In genomic region chr4:124111922-124112321, GRCh38 we compare ENCODE assay signal across 8 cellular contexts.
DNase-seq lines count a peak whose midpoint lies in the region; ATAC-seq, FAIRE-seq and TF ChIP-seq lines count a peak whose summit lies in the region.

No MANE protein-coding gene starts in this region.

- TF ChIP-seq RAD21 in SK-N-SH (IDR thresholded peaks at IDR 0.05; ENCODE audit: low read length), result peak; percentile 99

- no peak for TF ChIP-seq EP300 in SK-N-SH (IDR thresholded peaks at IDR 0.05; ENCODE audit: borderline replicate concordance in 1 of 2, low read depth in 1 of 2, low read length in 1 of 2)

- peaks cover 0 to 8% of the 10 kb centered on the region in 2 experiments; a peak in 2 of 4 replicates for H3K4me1 ChIP-seq in SK-N-SH (ENCODE audit: control insufficient read depth in 1 of 2, insufficient read depth in 2 of 2, low read depth in 1 of 2, low read length in 1 of 2)

- ATAC-seq in GM19035 (IDR thresholded peaks at IDR 0.05; ENCODE audit: unreplicated experiment) (peak; percentile 75), natural killer cell (no peak), left colon (no peak)

- no peaks in the 10 kb centered on the region for H3K36me3 Mint-ChIP-seq in natural killer cell

- no peaks in the 10 kb centered on the region for H3K9me3 Mint-ChIP-seq in natural killer cell

- H3K4me1 Mint-ChIP-seq in natural killer cell, result no peaks in the 10 kb centered on the region

- no peaks in the 10 kb centered on the region for H3K27me3 ChIP-seq in SK-N-SH (ENCODE audit: insufficient read depth)

- no peak overlapping the region; a peak in 1 of 4 replicates for H3K4me3 ChIP-seq in SK-N-SH (ENCODE audit: low read depth in 2 of 2, low read length in 1 of 2)

- no peak overlapping the region for H3K27ac Mint-ChIP-seq in natural killer cell

- H3K4me2 ChIP-seq in SK-N-SH, result no peak overlapping the region

- no peak for FAIRE-seq in frontal cortex (lab: Jason Lieb, UNC)

- 50% methylated on average over 2 of the region's 2 CpGs for WGBS in SK-N-SH (ENCODE audit: low lambda C conversion rate)

- intact Hi-C loops in natural killer cell (cut with micrococcal nuclease), result no loop called here
- intact Hi-C loops in left colon (cut with DNase I, micrococcal nuclease), result loop anchor here in 1 of 2 donors (10.0 kb wide), 1 partner anchor 717 kb away; the partner anchor contains the start of gene SPRY1

- DNase-seq in AG09319 (ENCODE audit: extremely low read depth, low read depth) (peak; percentile 34), LHCN-M2 (ENCODE audit: low read depth) (peak; percentile 85), SK-N-SH (peak; percentile 53), frontal cortex (ENCODE audit: low spot score in 2 of 2) (peak; percentile 2 to 6), pulmonary artery endothelial cell (ENCODE audit: low read depth, low spot score) (peak; percentile 68), natural killer cell (no peak), left colon (no peak)

- no peak overlapping the region for H3K4me3 Mint-ChIP-seq in natural killer cell

- no peaks in the 10 kb centered on the region for H4K20me1 ChIP-seq in SK-N-SH (ENCODE audit: insufficient read depth)

- TF ChIP-seq CTCF in AG09319 (IDR thresholded peaks at IDR 0.05; ENCODE audit: low read depth, low read length), result peak; percentile 58
- peak; percentile 85 for TF ChIP-seq CTCF in SK-N-SH (IDR thresholded peaks at IDR 0.05)
- TF ChIP-seq CTCF in natural killer cell (IDR thresholded peaks at IDR 0.05), result no peak

- no peak overlapping the region for H3K9ac ChIP-seq in SK-N-SH

- CTCF ChIA-PET in SK-N-SH (lab: Yijun Ruan, JAX), result interaction anchor here (0.8 to 2.7 kb wide), 11 partner anchors 8 to 1009 kb away, joined by 3 to 12 read pairs (median 5); partner anchors contain the start of gene SPRY1

- POLR2A ChIA-PET in SK-N-SH (lab: Yijun Ruan, JAX), result no interaction called here

- no peaks in the 10 kb centered on the region for H3K27me3 Mint-ChIP-seq in natural killer cell (ENCODE audit: low read depth in 2 of 2)

- H3K9me3 ChIP-seq in SK-N-SH, result no peaks in the 10 kb centered on the region

- H3K79me2 ChIP-seq in SK-N-SH (ENCODE audit: insufficient read depth), result no peaks in the 10 kb centered on the region

- H3K9me2 ChIP-seq in SK-N-SH, result no peaks in the 10 kb centered on the region

- H3K36me3 ChIP-seq in SK-N-SH (replicated peaks in 1 of 2; ENCODE audit: control insufficient read depth in 1 of 2, insufficient read depth in 2 of 2, low read length in 1 of 2), result no peaks in the 10 kb centered on the region

- H2AFZ ChIP-seq in SK-N-SH (ENCODE audit: low read depth), result peak overlapping the region; percentile 10; the same call in 1 of the 2 replicates

- no peaks in the 10 kb centered on the region for H3F3A ChIP-seq in SK-N-SH (replicated peaks; ENCODE audit: insufficient read depth)

- peak overlapping the region; percentile 18 to 60; a peak in 3 of 4 replicates for H3K27ac ChIP-seq in SK-N-SH (ENCODE audit: low read depth in 2 of 2, low read length in 1 of 2)

TF ChIP-seq in SK-N-SH, 30 proteins besides CTCF, POLR2A, EP300 and RAD21:
- TF ChIP-seq ELF1 (IDR thresholded peaks at IDR 0.05) (no peak), CHD2 (IDR thresholded peaks at IDR 0.05; ENCODE audit: low read length, partially characterized antibody) (no peak), USF1 (IDR thresholded peaks at IDR 0.05; ENCODE audit: borderline replicate concordance, low read depth) (no peak), SMC3 (IDR thresholded peaks at IDR 0.05; ENCODE audit: low read depth, low read length) (peak; percentile 95), POLR2AphosphoS5 (IDR thresholded peaks at IDR 0.05; ENCODE audit: low read depth, low read length) (no peak), TCF12 (IDR thresholded peaks at IDR 0.05) (0 out of 2 replicates have a peak, but pooled peaks have one; percentile 4), SIN3A (IDR thresholded peaks at IDR 0.05; ENCODE audit: borderline replicate concordance, low read depth, low read length) (no peak), ZBTB33 (IDR thresholded peaks at IDR 0.05; ENCODE audit: borderline replicate concordance, low read depth) (no peak), NRF1 (IDR thresholded peaks at IDR 0.05; ENCODE audit: low read depth, low read length) (peak; percentile 32; the same call in 1 of the 2 replicates), RXRA (IDR thresholded peaks at IDR 0.05; ENCODE audit: borderline replicate concordance, low read depth) (no peak), GATA2 (CRISPR knock-in tag; IDR thresholded peaks at IDR 0.05) (no peak), REST (IDR thresholded peaks at IDR 0.05; ENCODE audit: low read depth, low read length) (no peak), NFIC (IDR thresholded peaks at IDR 0.05; ENCODE audit: borderline replicate concordance) (no peak), PBX3 (IDR thresholded peaks at IDR 0.05) (peak; percentile 17; the same call in 1 of the 2 replicates)

Comparison
In these comparisons a context has a peak if more than half of its experiments do, and no peak if none do; other contexts are left out.
1. DNase-seq: peak in AG09319 (single experiment), LHCN-M2 (single experiment), SK-N-SH (single experiment), frontal cortex (2 of 2) and pulmonary artery endothelial cell (single experiment); none in natural killer cell (single experiment) and left colon (0 of 2).